ENCODE assay signal across 9 cellular contexts in genomic region chr12:132475304-132476037, GRCh38. TPM values are rescaled to one million over a fixed set of nuclear protein-coding genes. Genes with fewer than 3 reads are reported as not detected.
DNase-seq lines count a peak whose midpoint lies in the region; ATAC-seq and TF ChIP-seq lines count a peak whose summit lies in the region.
"Had no signal": no experiment of that assay in that cellular context is flagged by ENCODE, and none has a peak within 500 bp of the region (broad histone marks: within the 10 kb centered on the region; RNA-seq: fewer than 3 reads in every experiment).

No MANE protein-coding gene starts in this region.

- TF ChIP-seq CTCF in endothelial cell (IDR thresholded peaks at IDR 0.05; ENCODE audit: unreplicated experiment), result no peak
- no peak for TF ChIP-seq CTCF in Peyer's patch (IDR thresholded peaks at IDR 0.05)

- no peak for TF ChIP-seq POLR2A in Peyer's patch (IDR thresholded peaks at IDR 0.05)

- no peaks in the 10 kb centered on the region for H3K36me3 ChIP-seq in CD4-positive, CD25-positive, alpha-beta regulatory T cell (ENCODE audit: control insufficient read depth, insufficient read depth, low read length)
- H3K36me3 ChIP-seq in H7 (replicated peaks; ENCODE audit: control insufficient read depth, insufficient read depth, low read length) (no peaks in the 10 kb centered on the region), Peyer's patch (no peaks in the 10 kb centered on the region)

- H3K27ac ChIP-seq in CD4-positive, CD25-positive, alpha-beta regulatory T cell (ENCODE audit: insufficient read depth, low read length, poor library complexity, severe bottlenecking), result no peak overlapping the region
- H3K27ac ChIP-seq in Peyer's patch, result peak overlapping the region in 1 of 4 donors; percentile 12
- H3K27ac ChIP-seq: SK-N-MC had no signal

- H3K9me3 ChIP-seq in CD4-positive, CD25-positive, alpha-beta regulatory T cell (ENCODE audit: control insufficient read depth in 2 of 2, low read length in 2 of 2), result no peaks in the 10 kb centered on the region
- peaks cover 0 to 4% (median 0%) of the 10 kb centered on the region in 4 donors for H3K9me3 ChIP-seq in Peyer's patch

- H3K4me1 Mint-ChIP-seq in CD4-positive, CD25-positive, alpha-beta regulatory T cell, result peaks cover 0 to 34% (median 6%) of the 10 kb centered on the region in 4 donors
- no peaks in the 10 kb centered on the region for H3K4me1 Mint-ChIP-seq in endothelial cell (ENCODE audit: unreplicated experiment)

- peaks cover 0 to 5% (median 0%) of the 10 kb centered on the region in 7 donors for H3K9me3 Mint-ChIP-seq in CD4-positive, CD25-positive, alpha-beta regulatory T cell
- peaks cover 4% of the 10 kb centered on the region for H3K9me3 Mint-ChIP-seq in endothelial cell (ENCODE audit: unreplicated experiment)

- ATAC-seq in CD4-positive, CD25-positive, alpha-beta regulatory T cell (ENCODE audit: low read depth in 2 of 2), result peak in 1 of 2 donors; percentile 61
- ATAC-seq in HG03469 (IDR thresholded peaks at IDR 0.05; ENCODE audit: unreplicated experiment), result no peak

- H3K4me3 Mint-ChIP-seq in CD4-positive, CD25-positive, alpha-beta regulatory T cell, result peak overlapping the region in 3 of 4 donors; percentile 59 to 85 (median 62)
- H3K4me3 Mint-ChIP-seq in endothelial cell (ENCODE audit: unreplicated experiment), result peak overlapping the region; percentile 82

- H3K36me3 Mint-ChIP-seq in CD4-positive, CD25-positive, alpha-beta regulatory T cell, result no peaks in the 10 kb centered on the region
- H3K36me3 Mint-ChIP-seq in endothelial cell (ENCODE audit: low read depth, unreplicated experiment), result peaks cover 4% of the 10 kb centered on the region

- H3K27me3 ChIP-seq in CD4-positive, CD25-positive, alpha-beta regulatory T cell (ENCODE audit: control insufficient read depth, insufficient read depth, low read length), result no peaks in the 10 kb centered on the region
- H3K27me3 ChIP-seq in H7 (ENCODE audit: control insufficient read depth, insufficient read depth, low read length) (peaks cover 6% of the 10 kb centered on the region), Peyer's patch (no peaks in the 10 kb centered on the region)

- peaks cover 15% of the 10 kb centered on the region for H3K27me3 Mint-ChIP-seq in CD4-positive, CD25-positive, alpha-beta regulatory T cell
- peaks cover 17% of the 10 kb centered on the region for H3K27me3 Mint-ChIP-seq in endothelial cell (ENCODE audit: unreplicated experiment)

- peak; percentile 21 to 79 (median 60) for DNase-seq in CD4-positive, CD25-positive, alpha-beta regulatory T cell
- DNase-seq in H7 (peak; percentile 91), T-helper 22 cell (ENCODE audit: low read depth) (peak; percentile 36), endothelial cell (ENCODE audit: low spot score) (no peak), cerebellum (ENCODE audit: low spot score) (no peak), Peyer's patch (no peak), HK-2 (ENCODE audit: unreplicated experiment) (no peak)

- H3K4me3 ChIP-seq in CD4-positive, CD25-positive, alpha-beta regulatory T cell (ENCODE audit: low read depth, low read length), result no peak overlapping the region
- H3K4me3 ChIP-seq in H7 (ENCODE audit: insufficient read depth, low read depth, low read length) (no peak overlapping the region), Peyer's patch (no peak overlapping the region)
- H3K4me3 ChIP-seq: SK-N-MC had no signal

- H3K27ac Mint-ChIP-seq in CD4-positive, CD25-positive, alpha-beta regulatory T cell, result peak overlapping the region; percentile 79 to 92 (median 82)
- no peak overlapping the region for H3K27ac Mint-ChIP-seq in endothelial cell (ENCODE audit: unreplicated experiment)

- H3K4me1 ChIP-seq in CD4-positive, CD25-positive, alpha-beta regulatory T cell (ENCODE audit: control insufficient read depth, insufficient read depth, low read length, poor library complexity, severe bottlenecking), result peaks cover 20% of the 10 kb centered on the region
- H3K4me1 ChIP-seq in Peyer's patch, result no peaks in the 10 kb centered on the region

RNA-seq across cellular contexts. Expression of gene FBRSL1, which starts 14.5 kb away (rescaled TPM):
- total RNA-seq in CD4-positive, CD25-positive, alpha-beta regulatory T cell, result 94.6 TPM
- under 1 TPM; 0.16 to 0.78 (median 0.31) TPM for polyA plus RNA-seq in CD4-positive, CD25-positive, alpha-beta regulatory T cell
- total RNA-seq in H7 (2014; rRNA removed; shearing (Covaris generic)), result 17.5 and 26.6 TPM in 2 replicates
- total RNA-seq in endothelial cell (ENCODE audit: unreplicated experiment) (38.4 TPM), cerebellum (10.5 TPM), Peyer's patch (100 to 1,000 TPM in 1 of 4 donors, 10 to 100 TPM in 3; 48.3 to 484 (median 63.5) TPM)

Comparison
In these comparisons a context has a peak if more than half of its experiments do, and no peak if none do; other contexts are left out.
1. DNase-seq: peak in CD4-positive, CD25-positive, alpha-beta regulatory T cell (3 of 3), H7 (single experiment) and T-helper 22 cell (single experiment); none in endothelial cell (single experiment), cerebellum (single experiment), Peyer's patch (0 of 3) and HK-2 (single experiment).